In genomic region chr14:47833006-47833405, GRCh38 we compare ENCODE assay signal across 30 cellular contexts.
"Had no signal": no experiment of that assay in that cellular context is flagged by ENCODE, and none has a peak within 500 bp of the region (broad histone marks: within the 10 kb centered on the region; RNA-seq: fewer than 3 reads in every experiment).

No MANE protein-coding gene starts in this region.

- H3K4me3 Mint-ChIP-seq: activated B cell treated with CpG ODN at 0.5 μM for 24 hours; activated CD8-positive, alpha-beta memory T cell treated with anti-CD3 and anti-CD28 coated beads, Interleukin-2, amount 10 ng/mL, durations not matched to agents 7 days and 5 days; activated CD8-positive, alpha-beta T cell treated with anti-CD3 and anti-CD28 coated beads, Interleukin-2, amount 10 ng/mL, durations not matched to agents 7 days and 5 days; activated naive CD4-positive, alpha-beta T cell treated with anti-CD3 and anti-CD28 coated beads for 36 hours; activated naive CD8-positive, alpha-beta T cell treated with anti-CD3 and anti-CD28 coated beads for 36 hours; activated T-helper 1 cell treated with anti-CD3 and anti-CD28 coated beads, Interleukin-12 subunit alpha, Interleukin-12 subunit beta, Interleukin-2, Interleukin-4 antibody, amounts not matched to agents 30 ng/mL and 10 ng/mL and 1 ng/mL, durations not matched to agents 14 hours and 24 hours and 36 hours; mesothelial cell of epicardium; naive B cell; neural crest cell; stimulated activated effector memory CD8-positive, alpha-beta T cell treated with anti-CD3 and anti-CD28 coated beads, Interleukin-12 subunit alpha, Interleukin-12 subunit beta, amount 100 ng/mL, for 72 hours; stimulated activated naive CD8-positive, alpha-beta T cell treated with anti-CD3 and anti-CD28 coated beads, Interleukin-15, Interleukin-2, amounts not matched to agents 100 ng/mL and 50 ng/mL, for 24 hours had no signal

- DNase-seq: activated B cell treated with CpG ODN at 0.5 μM for 24 hours; activated CD8-positive, alpha-beta memory T cell treated with anti-CD3 and anti-CD28 coated beads, Interleukin-2, amount 10 ng/mL, durations not matched to agents 7 days and 5 days; activated CD8-positive, alpha-beta T cell treated with anti-CD3 and anti-CD28 coated beads, Interleukin-2, amount 10 ng/mL, durations not matched to agents 7 days and 5 days; activated effector memory CD4-positive, alpha-beta T cell treated with anti-CD3 and anti-CD28 coated beads, Interleukin-2, amount 50 U/mL, for 16 hours; activated naive CD4-positive, alpha-beta T cell treated with anti-CD3 and anti-CD28 coated beads for 36 hours; activated naive CD8-positive, alpha-beta T cell treated with anti-CD3 and anti-CD28 coated beads for 36 hours; adrenal gland; aorta; body of pancreas; dermis blood vessel endothelial cell; effector CD4-positive, alpha-beta T cell; esophagus squamous epithelium; glutamatergic neuron; islet precursor cell; left colon; naive B cell; occipital lobe; stimulated activated CD4-positive, alpha-beta T cell treated with anti-CD3 and anti-CD28 coated beads, Interleukin-4, amount 100 ng/mL, for 24 hours; T-helper 2 cell; trophoblast cell had no signal

- H3K4me2 ChIP-seq: hepatocyte had no signal

- H3K27me3 Mint-ChIP-seq: activated B cell treated with CpG ODN at 0.5 μM for 24 hours; activated CD8-positive, alpha-beta memory T cell treated with anti-CD3 and anti-CD28 coated beads, Interleukin-2, amount 10 ng/mL, durations not matched to agents 7 days and 5 days; activated naive CD8-positive, alpha-beta T cell treated with anti-CD3 and anti-CD28 coated beads for 36 hours; naive B cell; stimulated activated naive CD8-positive, alpha-beta T cell treated with anti-CD3 and anti-CD28 coated beads, Interleukin-15, Interleukin-2, amounts not matched to agents 100 ng/mL and 50 ng/mL, for 24 hours had no signal

- ATAC-seq: activated CD8-positive, alpha-beta memory T cell treated with anti-CD3 and anti-CD28 coated beads, Interleukin-2, amount 10 ng/mL, durations not matched to agents 7 days and 5 days; activated CD8-positive, alpha-beta T cell treated with anti-CD3 and anti-CD28 coated beads, Interleukin-2, amount 10 ng/mL, durations not matched to agents 7 days and 5 days; body of pancreas; left colon; sciatic nerve; stimulated activated effector memory CD8-positive, alpha-beta T cell treated with anti-CD3 and anti-CD28 coated beads, Interleukin-12 subunit alpha, Interleukin-12 subunit beta, amount 100 ng/mL, for 72 hours had no signal

- H3K36me3 ChIP-seq: adrenal gland, esophagus squamous epithelium, thoracic aorta had no signal

- H3K36me3 Mint-ChIP-seq: activated CD8-positive, alpha-beta memory T cell treated with anti-CD3 and anti-CD28 coated beads, Interleukin-2, amount 10 ng/mL, durations not matched to agents 7 days and 5 days; activated naive CD8-positive, alpha-beta T cell treated with anti-CD3 and anti-CD28 coated beads for 36 hours; mesothelial cell of epicardium; naive B cell; stimulated activated effector memory CD8-positive, alpha-beta T cell treated with anti-CD3 and anti-CD28 coated beads, Interleukin-12 subunit alpha, Interleukin-12 subunit beta, amount 100 ng/mL, for 72 hours had no signal

- H3K27ac Mint-ChIP-seq: activated B cell treated with CpG ODN at 0.5 μM for 24 hours; activated CD8-positive, alpha-beta memory T cell treated with anti-CD3 and anti-CD28 coated beads, Interleukin-2, amount 10 ng/mL, durations not matched to agents 7 days and 5 days; activated CD8-positive, alpha-beta T cell treated with anti-CD3 and anti-CD28 coated beads, Interleukin-2, amount 10 ng/mL, durations not matched to agents 7 days and 5 days; activated naive CD4-positive, alpha-beta T cell treated with anti-CD3 and anti-CD28 coated beads for 36 hours; activated naive CD8-positive, alpha-beta T cell treated with anti-CD3 and anti-CD28 coated beads for 36 hours; activated T-helper 1 cell treated with anti-CD3 and anti-CD28 coated beads, Interleukin-12 subunit alpha, Interleukin-12 subunit beta, Interleukin-2, Interleukin-4 antibody, amounts not matched to agents 30 ng/mL and 10 ng/mL and 1 ng/mL, durations not matched to agents 14 hours and 24 hours and 36 hours; mesothelial cell of epicardium; naive B cell; stimulated activated effector memory CD8-positive, alpha-beta T cell treated with anti-CD3 and anti-CD28 coated beads, Interleukin-12 subunit alpha, Interleukin-12 subunit beta, amount 100 ng/mL, for 72 hours; stimulated activated naive CD8-positive, alpha-beta T cell treated with anti-CD3 and anti-CD28 coated beads, Interleukin-15, Interleukin-2, amounts not matched to agents 100 ng/mL and 50 ng/mL, for 24 hours had no signal

- H3K27ac ChIP-seq: adrenal gland, body of pancreas, epithelial cell of prostate, esophagus squamous epithelium, hepatocyte, skin epidermis, thoracic aorta had no signal

- H2AFZ ChIP-seq: hepatocyte had no signal

- H3K9me3 Mint-ChIP-seq: activated B cell treated with CpG ODN at 0.5 μM for 24 hours had no signal

- H3K79me2 ChIP-seq: hepatocyte had no signal

- H3K9me3 ChIP-seq: adrenal gland, body of pancreas, esophagus squamous epithelium, thoracic aorta had no signal

- H3K4me1 Mint-ChIP-seq: activated B cell treated with CpG ODN at 0.5 μM for 24 hours; activated CD8-positive, alpha-beta memory T cell treated with anti-CD3 and anti-CD28 coated beads, Interleukin-2, amount 10 ng/mL, durations not matched to agents 7 days and 5 days; activated naive CD8-positive, alpha-beta T cell treated with anti-CD3 and anti-CD28 coated beads for 36 hours; mesothelial cell of epicardium; naive B cell; neural crest cell; stimulated activated effector memory CD8-positive, alpha-beta T cell treated with anti-CD3 and anti-CD28 coated beads, Interleukin-12 subunit alpha, Interleukin-12 subunit beta, amount 100 ng/mL, for 72 hours had no signal

- H3K4me3 ChIP-seq: adrenal gland, body of pancreas, esophagus squamous epithelium, hepatocyte, skin epidermis, thoracic aorta had no signal

- H3K27me3 ChIP-seq: adrenal gland, body of pancreas, esophagus squamous epithelium, hepatocyte had no signal

- H3K4me1 ChIP-seq: adrenal gland, body of pancreas, esophagus squamous epithelium had no signal
